ENCODE assay signal across 19 cellular contexts in the genomic region with DNA sequence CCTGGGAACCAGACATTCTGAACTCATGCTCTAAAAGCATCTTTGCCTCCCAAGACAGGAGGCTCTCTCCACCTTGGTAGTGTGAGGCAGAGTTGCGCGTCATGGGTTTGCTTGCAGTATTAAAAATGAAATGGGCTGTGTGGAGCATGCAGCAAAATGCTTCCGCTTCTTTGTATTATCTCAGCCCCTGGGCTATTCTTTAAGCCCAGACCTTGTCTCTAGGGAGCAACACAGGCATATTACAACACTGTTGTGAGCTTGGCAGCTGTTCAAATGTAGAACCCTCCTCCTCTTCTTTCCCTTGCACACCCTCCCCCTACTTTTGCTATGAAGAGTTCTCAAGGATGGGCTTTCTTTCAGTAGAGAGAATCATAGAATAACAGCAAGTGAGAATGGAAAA.
DNase-seq lines count a peak whose midpoint lies in the region; ATAC-seq and TF ChIP-seq lines count a peak whose summit lies in the region.
"Had no signal": no experiment of that assay in that cellular context is flagged by ENCODE, and none has a peak within 500 bp of the region (broad histone marks: within the 10 kb centered on the region; RNA-seq: fewer than 3 reads in every experiment).

No MANE protein-coding gene starts in this region.

- CTCF ChIA-PET in SK-N-SH (lab: Yijun Ruan, JAX), result interaction anchor here (0.7 kb wide), 1 partner anchor 33 kb away, joined by 3 read pairs; no protein-coding TSS in a partner anchor

- POLR2A ChIA-PET in SK-N-SH (lab: Yijun Ruan, JAX), result no interaction called here

- no peaks in the 10 kb centered on the region for H3K9me2 ChIP-seq in SK-N-SH

- H3K27ac ChIP-seq in SK-N-SH (ENCODE audit: low read depth in 2 of 2, low read length in 1 of 2), result no peak overlapping the region
- H3K27ac ChIP-seq in SK-N-MC, result peak overlapping the region; percentile 84
- no peak overlapping the region for H3K27ac ChIP-seq in substantia nigra (ENCODE audit: low read depth, low read length, poor library complexity, severe bottlenecking)
- H3K27ac ChIP-seq: body of pancreas, foreskin keratinocyte, neutrophil, vagina had no signal

- H3K36me3 ChIP-seq in SK-N-SH (replicated peaks in 1 of 2; ENCODE audit: control insufficient read depth in 1 of 2, insufficient read depth in 2 of 2, low read length in 1 of 2) (no peaks in the 10 kb centered on the region), SK-N-MC (ENCODE audit: insufficient read depth, low read length) (no peaks in the 10 kb centered on the region)
- H3K36me3 ChIP-seq: neutrophil, vagina had no signal

- 65% methylated on average over 3 of the region's 3 CpGs for WGBS in SK-N-SH (ENCODE audit: low lambda C conversion rate)

- no peak for TF ChIP-seq EP300 in SK-N-SH (IDR thresholded peaks at IDR 0.05; ENCODE audit: borderline replicate concordance in 1 of 2, low read depth in 1 of 2, low read length in 1 of 2)

- intact Hi-C loops in sciatic nerve (cut with DNase I) (no loop called here), posterior cingulate gyrus (cut with DNase I) (no loop called here)

- no peaks in the 10 kb centered on the region for H3F3A ChIP-seq in SK-N-SH (replicated peaks; ENCODE audit: insufficient read depth)

- no peaks in the 10 kb centered on the region for H3K27me3 ChIP-seq in SK-N-SH (ENCODE audit: insufficient read depth)
- H3K27me3 ChIP-seq: body of pancreas, foreskin keratinocyte, neutrophil, vagina had no signal

- H3K4me2 ChIP-seq in SK-N-SH, result no peak overlapping the region

- H3K4me1 ChIP-seq in SK-N-SH (ENCODE audit: control insufficient read depth in 1 of 2, insufficient read depth in 2 of 2, low read depth in 1 of 2, low read length in 1 of 2), result peaks cover 0 to 6% of the 10 kb centered on the region in 2 experiments; a peak in 2 of 4 replicates
- H3K4me1 ChIP-seq: body of pancreas, Caco-2, foreskin keratinocyte, vagina had no signal

- TF ChIP-seq CTCF in SK-N-SH (IDR thresholded peaks at IDR 0.05), result no peak

- peak; percentile 30 for DNase-seq in SK-N-SH
- peak; percentile 94 for DNase-seq in NCI-H187 treated with DMSO at 0.1 percent for 48 hours (lab: John Stamatoyannopoulos, UW)
- peak; percentile 99 for DNase-seq in SK-N-MC (ENCODE audit: low read depth, low spot score)
- no peak for DNase-seq in sciatic nerve (ENCODE audit: low spot score)
- no peak for DNase-seq in NAMALWA (ENCODE audit: low spot score)
- DNase-seq in posterior cingulate gyrus, result no peak
- no peak for DNase-seq in substantia nigra (lab: John Stamatoyannopoulos, UW)
- DNase-seq: ACHN; activated gamma-delta T cell treated with Interleukin-2 at 50 U/mL for 16 hours; body of pancreas; Caco-2; foreskin keratinocyte; small intestine; stimulated activated naive CD8-positive, alpha-beta T cell treated with anti-CD3 and anti-CD28 coated beads, Interleukin-15, amount 100 ng/mL, for 72 hours; T-helper 1 cell had no signal

- H3K9me3 ChIP-seq in SK-N-SH (no peaks in the 10 kb centered on the region), SK-N-MC (ENCODE audit: low read depth, low read length) (no peaks in the 10 kb centered on the region)
- H3K9me3 ChIP-seq: body of pancreas, Caco-2, neutrophil, vagina had no signal

- H2AFZ ChIP-seq in SK-N-SH (ENCODE audit: low read depth), result no peak overlapping the region

- H3K9ac ChIP-seq in SK-N-SH (no peak overlapping the region), SK-N-MC (ENCODE audit: insufficient read length) (no peak overlapping the region)

- ATAC-seq in SK-N-SH treated with all-trans-retinoic acid at 6 μM for 48 hours (no peak), sciatic nerve (peak; percentile 17)
- ATAC-seq: body of pancreas; foreskin keratinocyte; stimulated activated naive CD8-positive, alpha-beta T cell treated with anti-CD3 and anti-CD28 coated beads, Interleukin-15, amount 100 ng/mL, for 72 hours; WTC11 had no signal

- no peak overlapping the region for H3K4me3 ChIP-seq in SK-N-SH (ENCODE audit: low read depth in 2 of 2, low read length in 1 of 2)
- H3K4me3 ChIP-seq in SK-N-MC, result peak overlapping the region; percentile 61
- H3K4me3 ChIP-seq: body of pancreas, vagina had no signal

- H4K20me1 ChIP-seq in SK-N-SH (ENCODE audit: insufficient read depth), result no peaks in the 10 kb centered on the region

- H3K79me2 ChIP-seq in SK-N-SH (ENCODE audit: insufficient read depth), result no peaks in the 10 kb centered on the region

- TF ChIP-seq RAD21 in SK-N-SH (IDR thresholded peaks at IDR 0.05; ENCODE audit: low read length), result no peak

TF ChIP-seq in SK-N-SH, 30 proteins besides CTCF, POLR2A, EP300 and RAD21:
- no peak for TF ChIP-seq MEF2A (IDR thresholded peaks at IDR 0.05; ENCODE audit: borderline replicate concordance, low read depth)
- TF ChIP-seq NRF1 (IDR thresholded peaks at IDR 0.05; ENCODE audit: low read depth, low read length), result no peak
- no peak for TF ChIP-seq ZBTB33 (IDR thresholded peaks at IDR 0.05; ENCODE audit: borderline replicate concordance, low read depth)
- peak; percentile 30; the same call in 1 of the 2 replicates for TF ChIP-seq GATA2 (CRISPR knock-in tag; IDR thresholded peaks at IDR 0.05)
- no peak for TF ChIP-seq SIN3A (IDR thresholded peaks at IDR 0.05; ENCODE audit: borderline replicate concordance, low read depth, low read length)

TF ChIP-seq in SK-N-SH treated with all-trans-retinoic acid at 6 μM for 48 hours, 23 proteins besides CTCF, POLR2A, EP300 and RAD21:
- TF ChIP-seq ZFP3 (CRISPR knock-in tag; IDR thresholded peaks at IDR 0.05) (no peak), ZNF70 (CRISPR knock-in tag; IDR thresholded peaks at IDR 0.05) (no peak), GLIS3 (CRISPR knock-in tag; IDR thresholded peaks at IDR 0.05) (no peak), SNAI2 (CRISPR knock-in tag; IDR thresholded peaks at IDR 0.05) (no peak), ESRRG (CRISPR knock-in tag; IDR thresholded peaks at IDR 0.05) (no peak), OSR1 (CRISPR knock-in tag; IDR thresholded peaks at IDR 0.05) (no peak)
- TF ChIP-seq, protein P1, sequence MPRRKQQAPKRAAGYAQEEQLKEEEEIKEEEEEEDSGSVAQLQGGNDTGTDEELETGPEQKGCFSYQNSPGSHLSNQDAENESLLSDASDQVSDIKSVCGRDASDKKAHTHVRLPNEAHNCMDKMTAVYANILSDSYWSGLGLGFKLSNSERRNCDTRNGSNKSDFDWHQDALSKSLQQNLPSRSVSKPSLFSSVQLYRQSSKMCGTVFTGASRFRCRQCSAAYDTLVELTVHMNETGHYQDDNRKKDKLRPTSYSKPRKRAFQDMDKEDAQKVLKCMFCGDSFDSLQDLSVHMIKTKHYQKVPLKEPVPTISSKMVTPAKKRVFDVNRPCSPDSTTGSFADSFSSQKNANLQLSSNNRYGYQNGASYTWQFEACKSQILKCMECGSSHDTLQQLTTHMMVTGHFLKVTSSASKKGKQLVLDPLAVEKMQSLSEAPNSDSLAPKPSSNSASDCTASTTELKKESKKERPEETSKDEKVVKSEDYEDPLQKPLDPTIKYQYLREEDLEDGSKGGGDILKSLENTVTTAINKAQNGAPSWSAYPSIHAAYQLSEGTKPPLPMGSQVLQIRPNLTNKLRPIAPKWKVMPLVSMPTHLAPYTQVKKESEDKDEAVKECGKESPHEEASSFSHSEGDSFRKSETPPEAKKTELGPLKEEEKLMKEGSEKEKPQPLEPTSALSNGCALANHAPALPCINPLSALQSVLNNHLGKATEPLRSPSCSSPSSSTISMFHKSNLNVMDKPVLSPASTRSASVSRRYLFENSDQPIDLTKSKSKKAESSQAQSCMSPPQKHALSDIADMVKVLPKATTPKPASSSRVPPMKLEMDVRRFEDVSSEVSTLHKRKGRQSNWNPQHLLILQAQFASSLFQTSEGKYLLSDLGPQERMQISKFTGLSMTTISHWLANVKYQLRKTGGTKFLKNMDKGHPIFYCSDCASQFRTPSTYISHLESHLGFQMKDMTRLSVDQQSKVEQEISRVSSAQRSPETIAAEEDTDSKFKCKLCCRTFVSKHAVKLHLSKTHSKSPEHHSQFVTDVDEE (CRISPR knock-in tag; IDR thresholded peaks at IDR 0.05), result no peak
- TF ChIP-seq, protein P2, sequence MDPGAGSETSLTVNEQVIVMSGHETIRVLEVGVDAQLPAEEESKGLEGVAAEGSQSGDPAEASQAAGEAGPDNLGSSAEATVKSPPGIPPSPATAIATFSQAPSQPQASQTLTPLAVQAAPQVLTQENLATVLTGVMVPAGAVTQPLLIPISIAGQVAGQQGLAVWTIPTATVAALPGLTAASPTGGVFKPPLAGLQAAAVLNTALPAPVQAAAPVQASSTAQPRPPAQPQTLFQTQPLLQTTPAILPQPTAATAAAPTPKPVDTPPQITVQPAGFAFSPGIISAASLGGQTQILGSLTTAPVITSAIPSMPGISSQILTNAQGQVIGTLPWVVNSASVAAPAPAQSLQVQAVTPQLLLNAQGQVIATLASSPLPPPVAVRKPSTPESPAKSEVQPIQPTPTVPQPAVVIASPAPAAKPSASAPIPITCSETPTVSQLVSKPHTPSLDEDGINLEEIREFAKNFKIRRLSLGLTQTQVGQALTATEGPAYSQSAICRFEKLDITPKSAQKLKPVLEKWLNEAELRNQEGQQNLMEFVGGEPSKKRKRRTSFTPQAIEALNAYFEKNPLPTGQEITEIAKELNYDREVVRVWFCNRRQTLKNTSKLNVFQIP (CRISPR knock-in tag; IDR thresholded peaks at IDR 0.05; ENCODE audit: borderline replicate concordance, low read depth), result no peak

Comparison
In these comparisons a context has a peak if more than half of its experiments do, and no peak if none do; other contexts are left out.
1. DNase-seq: peak in SK-N-SH (single experiment), NCI-H187 treated with DMSO at 0.1 percent for 48 hours (single experiment) and SK-N-MC (single experiment); none in sciatic nerve (single experiment), NAMALWA (single experiment), posterior cingulate gyrus (0 of 10) and substantia nigra (0 of 49).